In the genomic region with DNA sequence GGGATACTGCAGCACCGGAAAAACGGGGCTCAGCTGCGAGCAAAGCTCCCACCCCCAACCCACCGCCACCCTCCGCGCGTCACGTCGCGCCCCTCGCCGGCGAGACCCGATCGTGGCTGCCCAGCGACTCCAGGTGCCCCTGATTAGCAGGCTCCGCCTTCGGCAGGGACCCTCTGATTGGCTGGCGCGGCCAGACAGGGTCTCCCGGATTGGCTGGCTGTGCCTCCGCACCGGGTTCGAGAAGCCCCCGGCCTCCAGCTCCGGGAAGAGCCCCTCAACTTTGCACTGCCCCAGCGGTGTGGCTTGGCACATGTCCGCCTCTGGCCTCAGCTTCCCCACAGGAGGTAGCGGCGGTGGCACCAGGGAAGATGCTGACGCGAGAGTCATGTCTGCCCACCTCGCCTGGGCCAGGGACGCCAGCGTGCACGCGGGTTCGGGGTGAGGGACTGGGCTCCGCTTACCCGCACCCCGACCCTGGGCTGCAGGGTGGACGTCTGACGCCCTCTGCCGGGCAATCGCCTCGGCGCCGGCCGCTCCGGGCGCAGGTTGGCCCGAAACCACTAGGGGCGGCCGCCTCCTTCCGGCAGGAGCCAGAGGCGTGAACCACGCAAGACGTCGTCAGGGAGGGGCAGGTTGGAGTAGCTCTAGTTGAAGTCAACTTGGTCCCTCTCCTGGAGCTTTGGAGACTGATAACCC, we compare ENCODE assay signal across 1 cellular context.
TF ChIP-seq lines count a peak whose summit lies in the region.

No MANE protein-coding gene starts in this region.

TF ChIP-seq in GM12878, 131 proteins besides CTCF, POLR2A, EP300 and RAD21 (continued from another document and continues in another):
- TF ChIP-seq NR2F1 (conservative IDR thresholded peaks at IDR 0.05) = peak; percentile 74
- peak; percentile 73; the same call in 1 of the 2 replicates for TF ChIP-seq MEF2A (IDR thresholded peaks at IDR 0.05; ENCODE audit: insufficient read depth, low read depth, low read length)
- peak; percentile 10; the same call in 1 of the 2 replicates for TF ChIP-seq TBL1XR1 (IDR thresholded peaks at IDR 0.05; ENCODE audit: low read depth, low read length)
- peak; percentile 66; the same call in 1 of the 2 replicates for TF ChIP-seq SIN3A (IDR thresholded peaks at IDR 0.05; ENCODE audit: low read depth, low read length)
- TF ChIP-seq ZSCAN29 (IDR thresholded peaks at IDR 0.05) = peak; percentile 63; the same call in 1 of the 2 replicates
- no peak for TF ChIP-seq HDAC2 (IDR thresholded peaks at IDR 0.05)
- peak; percentile 13; the same call in 1 of the 2 replicates for TF ChIP-seq RFX5 (IDR thresholded peaks at IDR 0.05; ENCODE audit: low read depth, low read length)
- peak; percentile 84 for TF ChIP-seq LARP7 (IDR thresholded peaks at IDR 0.05)
- TF ChIP-seq BCL11A (IDR thresholded peaks at IDR 0.05; ENCODE audit: low read depth, low read length) = 0 out of 2 replicates have a peak, but pooled peaks have one; percentile 16
- no peak; the same call in 1 of the 2 replicates for TF ChIP-seq CHD2 (IDR thresholded peaks at IDR 0.05; ENCODE audit: borderline replicate concordance, low read depth, low read length)
- TF ChIP-seq ZNF687 (IDR thresholded peaks at IDR 0.05) = peak; percentile 94
- peak; percentile 47; the same call in 1 of the 2 replicates for TF ChIP-seq IRF3 (IDR thresholded peaks at IDR 0.05)
- TF ChIP-seq KDM1A (IDR thresholded peaks at IDR 0.05; ENCODE audit: borderline replicate concordance) = no peak
- TF ChIP-seq SMC3 (IDR thresholded peaks at IDR 0.05; ENCODE audit: borderline replicate concordance, low read length) = peak; percentile 92
- no peak for TF ChIP-seq RELB (IDR thresholded peaks at IDR 0.05; ENCODE audit: low read depth)
- peak; percentile 77 for TF ChIP-seq MYC (IDR thresholded peaks at IDR 0.05; ENCODE audit: insufficient read depth, insufficient read length, insufficient replicate concordance, low read length, severe bottlenecking)
- TF ChIP-seq, protein P1, sequence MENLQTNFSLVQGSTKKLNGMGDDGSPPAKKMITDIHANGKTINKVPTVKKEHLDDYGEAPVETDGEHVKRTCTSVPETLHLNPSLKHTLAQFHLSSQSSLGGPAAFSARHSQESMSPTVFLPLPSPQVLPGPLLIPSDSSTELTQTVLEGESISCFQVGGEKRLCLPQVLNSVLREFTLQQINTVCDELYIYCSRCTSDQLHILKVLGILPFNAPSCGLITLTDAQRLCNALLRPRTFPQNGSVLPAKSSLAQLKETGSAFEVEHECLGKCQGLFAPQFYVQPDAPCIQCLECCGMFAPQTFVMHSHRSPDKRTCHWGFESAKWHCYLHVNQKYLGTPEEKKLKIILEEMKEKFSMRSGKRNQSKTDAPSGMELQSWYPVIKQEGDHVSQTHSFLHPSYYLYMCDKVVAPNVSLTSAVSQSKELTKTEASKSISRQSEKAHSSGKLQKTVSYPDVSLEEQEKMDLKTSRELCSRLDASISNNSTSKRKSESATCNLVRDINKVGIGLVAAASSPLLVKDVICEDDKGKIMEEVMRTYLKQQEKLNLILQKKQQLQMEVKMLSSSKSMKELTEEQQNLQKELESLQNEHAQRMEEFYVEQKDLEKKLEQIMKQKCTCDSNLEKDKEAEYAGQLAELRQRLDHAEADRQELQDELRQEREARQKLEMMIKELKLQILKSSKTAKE (IDR thresholded peaks at IDR 0.05; ENCODE audit: low read depth, poor library complexity, severe bottlenecking) = peak; percentile 17
- peak; percentile 90 for TF ChIP-seq YY1 (IDR thresholded peaks at IDR 0.05; ENCODE audit: low read depth, low read length)
- TF ChIP-seq MLLT1 (IDR thresholded peaks at IDR 0.05) = peak; percentile 26; the same call in 1 of the 2 replicates
- TF ChIP-seq MYB (IDR thresholded peaks at IDR 0.05; ENCODE audit: borderline replicate concordance, low read depth, low read length) = no peak
- TF ChIP-seq, protein P2, sequence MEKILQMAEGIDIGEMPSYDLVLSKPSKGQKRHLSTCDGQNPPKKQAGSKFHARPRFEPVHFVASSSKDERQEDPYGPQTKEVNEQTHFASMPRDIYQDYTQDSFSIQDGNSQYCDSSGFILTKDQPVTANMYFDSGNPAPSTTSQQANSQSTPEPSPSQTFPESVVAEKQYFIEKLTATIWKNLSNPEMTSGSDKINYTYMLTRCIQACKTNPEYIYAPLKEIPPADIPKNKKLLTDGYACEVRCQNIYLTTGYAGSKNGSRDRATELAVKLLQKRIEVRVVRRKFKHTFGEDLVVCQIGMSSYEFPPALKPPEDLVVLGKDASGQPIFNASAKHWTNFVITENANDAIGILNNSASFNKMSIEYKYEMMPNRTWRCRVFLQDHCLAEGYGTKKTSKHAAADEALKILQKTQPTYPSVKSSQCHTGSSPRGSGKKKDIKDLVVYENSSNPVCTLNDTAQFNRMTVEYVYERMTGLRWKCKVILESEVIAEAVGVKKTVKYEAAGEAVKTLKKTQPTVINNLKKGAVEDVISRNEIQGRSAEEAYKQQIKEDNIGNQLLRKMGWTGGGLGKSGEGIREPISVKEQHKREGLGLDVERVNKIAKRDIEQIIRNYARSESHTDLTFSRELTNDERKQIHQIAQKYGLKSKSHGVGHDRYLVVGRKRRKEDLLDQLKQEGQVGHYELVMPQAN (conservative IDR thresholded peaks at IDR 0.05) = peak; percentile 95
- TF ChIP-seq EGR1 (IDR thresholded peaks at IDR 0.05; ENCODE audit: borderline replicate concordance in 1 of 2, low read depth in 2 of 2, low read length in 2 of 2) = peak; percentile 19 to 34; a peak in 2 of 3 replicates
- TF ChIP-seq ZBTB33 (IDR thresholded peaks at IDR 0.05) = peak; percentile 80; the same call in 1 of the 2 replicates
- no peak for TF ChIP-seq BRCA1 (IDR thresholded peaks at IDR 0.05; ENCODE audit: low read depth, low read length)
- TF ChIP-seq, protein P3, sequence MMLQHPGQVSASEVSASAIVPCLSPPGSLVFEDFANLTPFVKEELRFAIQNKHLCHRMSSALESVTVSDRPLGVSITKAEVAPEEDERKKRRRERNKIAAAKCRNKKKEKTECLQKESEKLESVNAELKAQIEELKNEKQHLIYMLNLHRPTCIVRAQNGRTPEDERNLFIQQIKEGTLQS (IDR thresholded peaks at IDR 0.05; ENCODE audit: borderline replicate concordance, extremely low read depth, low read depth, low read length) = no peak; the same call in 1 of the 2 replicates
- TF ChIP-seq MXI1 (IDR thresholded peaks at IDR 0.05; ENCODE audit: low read depth, low read length) = peak; percentile 86; the same call in 1 of the 2 replicates
- TF ChIP-seq PRDM15 (CRISPR knock-in tag; IDR thresholded peaks at IDR 0.05) = no peak
- peak; percentile 42 to 44 for TF ChIP-seq IKZF2 (IDR thresholded peaks at IDR 0.05)
- TF ChIP-seq ETV6 (conservative IDR thresholded peaks at IDR 0.05 in 1 of 2, IDR thresholded peaks at IDR 0.05 in 1 of 2; ENCODE audit: borderline replicate concordance in 1 of 2, low read depth in 1 of 2) = peak in 1 of 2 experiments; percentile 47; a peak in 1 of 4 replicates
- no peak for TF ChIP-seq POLR2AphosphoS5 (IDR thresholded peaks at IDR 0.05; ENCODE audit: low read length)
- peak; percentile 77 for TF ChIP-seq CREM (IDR thresholded peaks at IDR 0.05; ENCODE audit: low read depth)
- TF ChIP-seq POU2F2 (IDR thresholded peaks at IDR 0.05; ENCODE audit: borderline replicate concordance, low read depth, low read length) = peak; percentile 75; the same call in 1 of the 3 replicates
- TF ChIP-seq CBFB (IDR thresholded peaks at IDR 0.05; ENCODE audit: low read depth) = peak; percentile 31; the same call in 1 of the 2 replicates
- TF ChIP-seq GATAD2B (conservative IDR thresholded peaks at IDR 0.05; ENCODE audit: low read depth) = peak; percentile 93; the same call in 1 of the 2 replicates
- peak; percentile 45; the same call in 1 of the 2 replicates for TF ChIP-seq TCF12 (IDR thresholded peaks at IDR 0.05; ENCODE audit: low read depth, low read length)
